In the genomic region with DNA sequence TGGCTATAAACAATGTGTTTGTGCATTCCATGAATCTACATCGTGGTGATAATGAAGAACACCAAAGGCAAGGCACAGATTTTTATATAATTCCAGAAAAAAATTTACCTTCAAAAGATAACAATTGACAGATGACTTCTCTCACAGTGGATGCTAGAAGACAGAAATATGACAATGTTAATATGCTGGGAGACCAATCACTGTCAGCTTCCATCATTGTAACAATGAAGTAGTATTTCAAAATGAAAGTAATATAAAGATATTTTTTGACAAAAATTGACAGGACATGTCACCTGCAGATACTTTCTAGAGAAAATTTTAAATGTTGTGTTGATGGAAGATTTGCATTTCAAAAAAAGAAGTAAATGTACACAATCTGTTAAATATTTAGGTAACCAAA, we compare ENCODE assay signal across 8 cellular contexts.
"Had no signal": no experiment of that assay in that cellular context is flagged by ENCODE, and none has a peak within 500 bp of the region (broad histone marks: within the 10 kb centered on the region; RNA-seq: fewer than 3 reads in every experiment).

No MANE protein-coding gene starts in this region.

- FAIRE-seq: G401.6, GM12878, GM12891, GM12892, GM18507, GM19239 had no signal

- DNase-seq: GDM1, GF-D8 had no signal

- H3K4me3 ChIP-seq: GM12878 had no signal
